ENCODE assay signal across 2 cellular contexts in the genomic region with DNA sequence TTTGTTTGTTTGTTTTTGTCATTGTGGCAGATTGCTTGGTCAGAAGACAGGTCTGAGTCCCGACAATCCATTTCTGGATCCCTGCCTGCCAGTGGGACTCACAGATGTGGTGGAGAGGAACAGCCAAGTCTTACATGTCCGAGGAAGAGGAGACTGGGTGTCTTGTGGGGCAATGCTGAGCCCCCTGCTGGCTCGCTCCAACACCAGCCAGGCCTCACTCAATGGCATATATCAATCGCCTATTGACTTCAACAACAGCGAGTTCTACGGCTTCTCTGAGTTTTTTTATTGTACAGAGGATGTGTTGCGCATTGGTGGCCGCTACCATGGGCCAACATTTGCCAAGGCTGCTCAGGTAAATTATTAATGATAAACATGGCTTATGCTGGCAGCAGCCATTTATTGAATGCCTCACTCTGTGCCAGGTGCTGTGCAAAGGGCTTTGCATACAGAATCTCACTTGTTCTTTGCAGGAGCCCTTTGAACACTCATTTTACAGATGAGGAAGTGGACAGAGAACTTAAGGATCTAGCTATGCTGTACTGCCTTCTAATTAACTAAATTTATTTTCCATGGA.
TF ChIP-seq lines count a peak whose summit lies in the region.

No MANE protein-coding gene starts in this region.

TF ChIP-seq in SK-N-SH, 30 proteins besides CTCF, POLR2A, EP300 and RAD21 (continued from another document):
- TF ChIP-seq USF2 (IDR thresholded peaks at IDR 0.05; ENCODE audit: borderline replicate concordance, low read depth, low read length) (no peak), NRF1 (IDR thresholded peaks at IDR 0.05; ENCODE audit: low read depth, low read length) (no peak), SMC3 (IDR thresholded peaks at IDR 0.05; ENCODE audit: low read depth, low read length) (no peak), TAF1 (IDR thresholded peaks at IDR 0.05; ENCODE audit: borderline replicate concordance, low read depth, low read length) (no peak), RFX5 (IDR thresholded peaks at IDR 0.05; ENCODE audit: low read length) (no peak), TCF12 (IDR thresholded peaks at IDR 0.05) (no peak), NFIC (IDR thresholded peaks at IDR 0.05; ENCODE audit: borderline replicate concordance) (no peak), YY1 (IDR thresholded peaks at IDR 0.05; ENCODE audit: low read depth) (no peak)

TF ChIP-seq in SK-N-SH treated with all-trans-retinoic acid at 6 μM for 48 hours, 23 proteins besides CTCF, POLR2A, EP300 and RAD21 (continued from another document):
- TF ChIP-seq CREB5 (CRISPR knock-in tag; IDR thresholded peaks at IDR 0.05; ENCODE audit: low read depth) = no peak
- TF ChIP-seq ZC3H10 (CRISPR knock-in tag; IDR thresholded peaks at IDR 0.05) = no peak
- TF ChIP-seq, protein P1, sequence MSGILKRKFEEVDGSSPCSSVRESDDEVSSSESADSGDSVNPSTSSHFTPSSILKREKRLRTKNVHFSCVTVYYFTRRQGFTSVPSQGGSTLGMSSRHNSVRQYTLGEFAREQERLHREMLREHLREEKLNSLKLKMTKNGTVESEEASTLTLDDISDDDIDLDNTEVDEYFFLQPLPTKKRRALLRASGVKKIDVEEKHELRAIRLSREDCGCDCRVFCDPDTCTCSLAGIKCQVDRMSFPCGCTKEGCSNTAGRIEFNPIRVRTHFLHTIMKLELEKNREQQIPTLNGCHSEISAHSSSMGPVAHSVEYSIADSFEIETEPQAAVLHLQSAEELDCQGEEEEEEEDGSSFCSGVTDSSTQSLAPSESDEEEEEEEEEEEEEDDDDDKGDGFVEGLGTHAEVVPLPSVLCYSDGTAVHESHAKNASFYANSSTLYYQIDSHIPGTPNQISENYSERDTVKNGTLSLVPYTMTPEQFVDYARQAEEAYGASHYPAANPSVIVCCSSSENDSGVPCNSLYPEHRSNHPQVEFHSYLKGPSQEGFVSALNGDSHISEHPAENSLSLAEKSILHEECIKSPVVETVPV (CRISPR knock-in tag; IDR thresholded peaks at IDR 0.05) = no peak
- no peak for TF ChIP-seq SNAI2 (CRISPR knock-in tag; IDR thresholded peaks at IDR 0.05)
- TF ChIP-seq RARB (CRISPR knock-in tag; IDR thresholded peaks at IDR 0.05) = no peak
- TF ChIP-seq GLIS3 (CRISPR knock-in tag; IDR thresholded peaks at IDR 0.05) = no peak
- TF ChIP-seq POU6F1 (CRISPR knock-in tag; IDR thresholded peaks at IDR 0.05; ENCODE audit: borderline replicate concordance, low read depth) = no peak
- TF ChIP-seq BACH2 (CRISPR knock-in tag; IDR thresholded peaks at IDR 0.05; ENCODE audit: borderline replicate concordance) = no peak
- TF ChIP-seq ZNF565 (CRISPR knock-in tag; conservative IDR thresholded peaks at IDR 0.05; ENCODE audit: low read depth) = no peak
- no peak for TF ChIP-seq OSR1 (CRISPR knock-in tag; IDR thresholded peaks at IDR 0.05)
- TF ChIP-seq ISL1 (CRISPR knock-in tag; IDR thresholded peaks at IDR 0.05) = no peak
- no peak for TF ChIP-seq TSHZ2 (CRISPR knock-in tag; IDR thresholded peaks at IDR 0.05)
- TF ChIP-seq, protein P2, sequence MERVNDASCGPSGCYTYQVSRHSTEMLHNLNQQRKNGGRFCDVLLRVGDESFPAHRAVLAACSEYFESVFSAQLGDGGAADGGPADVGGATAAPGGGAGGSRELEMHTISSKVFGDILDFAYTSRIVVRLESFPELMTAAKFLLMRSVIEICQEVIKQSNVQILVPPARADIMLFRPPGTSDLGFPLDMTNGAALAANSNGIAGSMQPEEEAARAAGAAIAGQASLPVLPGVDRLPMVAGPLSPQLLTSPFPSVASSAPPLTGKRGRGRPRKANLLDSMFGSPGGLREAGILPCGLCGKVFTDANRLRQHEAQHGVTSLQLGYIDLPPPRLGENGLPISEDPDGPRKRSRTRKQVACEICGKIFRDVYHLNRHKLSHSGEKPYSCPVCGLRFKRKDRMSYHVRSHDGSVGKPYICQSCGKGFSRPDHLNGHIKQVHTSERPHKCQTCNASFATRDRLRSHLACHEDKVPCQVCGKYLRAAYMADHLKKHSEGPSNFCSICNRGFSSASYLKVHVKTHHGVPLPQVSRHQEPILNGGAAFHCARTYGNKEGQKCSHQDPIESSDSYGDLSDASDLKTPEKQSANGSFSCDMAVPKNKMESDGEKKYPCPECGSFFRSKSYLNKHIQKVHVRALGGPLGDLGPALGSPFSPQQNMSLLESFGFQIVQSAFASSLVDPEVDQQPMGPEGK (CRISPR knock-in tag; IDR thresholded peaks at IDR 0.05; ENCODE audit: borderline replicate concordance) = no peak
- TF ChIP-seq PPARA (CRISPR knock-in tag; IDR thresholded peaks at IDR 0.05; ENCODE audit: borderline replicate concordance) = no peak
- no peak for TF ChIP-seq TOX (CRISPR knock-in tag; IDR thresholded peaks at IDR 0.05; ENCODE audit: borderline replicate concordance)
- no peak for TF ChIP-seq ARNTL (CRISPR knock-in tag; IDR thresholded peaks at IDR 0.05; ENCODE audit: borderline replicate concordance, low read depth)
- no peak for TF ChIP-seq CSDC2 (CRISPR knock-in tag; IDR thresholded peaks at IDR 0.05)
- TF ChIP-seq ZFP30 (CRISPR knock-in tag; IDR thresholded peaks at IDR 0.05) = no peak
